ENCODE assay signal across 9 cellular contexts in the genomic region with DNA sequence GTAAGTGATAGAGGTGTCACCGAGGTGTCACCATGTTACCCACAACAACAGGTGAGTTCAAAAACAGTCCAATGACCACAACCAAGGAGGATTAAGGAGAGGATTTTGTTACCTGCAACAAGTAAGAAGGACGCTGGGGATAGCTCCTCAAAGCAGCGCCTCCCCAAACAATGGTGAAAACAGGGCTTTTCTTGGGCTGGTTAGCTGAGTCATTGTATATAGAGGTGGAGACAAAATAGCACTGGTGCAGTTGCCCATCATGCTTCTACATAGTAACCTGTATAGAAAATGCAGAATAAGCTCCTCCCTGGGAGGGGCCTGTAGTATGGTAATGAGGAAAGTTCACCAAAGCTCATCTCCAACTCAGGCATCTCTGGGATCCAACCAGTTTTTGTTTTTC.
"Had no signal": no experiment of that assay in that cellular context is flagged by ENCODE, and none has a peak within 500 bp of the region (broad histone marks: within the 10 kb centered on the region; RNA-seq: fewer than 3 reads in every experiment).

No MANE protein-coding gene starts in this region.

- H3K9me3 ChIP-seq: tibial artery, vagina had no signal

- H3K4me3 ChIP-seq: tibial artery, vagina had no signal

- H3K4me3 Mint-ChIP-seq: activated naive CD4-positive, alpha-beta T cell treated with anti-CD3 and anti-CD28 coated beads, Interleukin-2, amount 10 ng/mL, durations not matched to agents 7 days and 5 days; activated T-cell treated with anti-CD3 and anti-CD28 coated beads, Interleukin-2, amount 50 U/mL, for 24 hours; memory B cell; naive thymus-derived CD8-positive, alpha-beta T cell had no signal

- H3K27ac ChIP-seq: tibial artery, vagina had no signal

- H3K36me3 ChIP-seq: tibial artery, vagina had no signal

- H3K27ac Mint-ChIP-seq: activated naive CD4-positive, alpha-beta T cell treated with anti-CD3 and anti-CD28 coated beads, Interleukin-2, amount 10 ng/mL, durations not matched to agents 7 days and 5 days; activated T-cell treated with anti-CD3 and anti-CD28 coated beads, Interleukin-2, amount 50 U/mL, for 24 hours; memory B cell; naive thymus-derived CD8-positive, alpha-beta T cell had no signal

- H3K36me3 Mint-ChIP-seq: activated naive CD4-positive, alpha-beta T cell treated with anti-CD3 and anti-CD28 coated beads, Interleukin-2, amount 10 ng/mL, durations not matched to agents 7 days and 5 days; memory B cell; naive thymus-derived CD8-positive, alpha-beta T cell had no signal

- H3K4me1 Mint-ChIP-seq: activated naive CD4-positive, alpha-beta T cell treated with anti-CD3 and anti-CD28 coated beads, Interleukin-2, amount 10 ng/mL, durations not matched to agents 7 days and 5 days; memory B cell; naive thymus-derived CD8-positive, alpha-beta T cell had no signal

- H3K4me1 ChIP-seq: vagina had no signal

- H3K27me3 Mint-ChIP-seq: activated naive CD4-positive, alpha-beta T cell treated with anti-CD3 and anti-CD28 coated beads, Interleukin-2, amount 10 ng/mL, durations not matched to agents 7 days and 5 days; activated T-cell treated with anti-CD3 and anti-CD28 coated beads, Interleukin-2, amount 50 U/mL, for 24 hours; memory B cell had no signal

- FAIRE-seq: astrocyte had no signal

- H3K9me3 Mint-ChIP-seq: activated naive CD4-positive, alpha-beta T cell treated with anti-CD3 and anti-CD28 coated beads, Interleukin-2, amount 10 ng/mL, durations not matched to agents 7 days and 5 days; activated T-cell treated with anti-CD3 and anti-CD28 coated beads, Interleukin-2, amount 50 U/mL, for 24 hours; memory B cell; naive thymus-derived CD8-positive, alpha-beta T cell had no signal

- H3K27me3 ChIP-seq: tibial artery, vagina had no signal

- DNase-seq: stimulated activated CD4-positive, alpha-beta T cell treated with anti-CD3 and anti-CD28 coated beads, Interleukin-15, amount 100 ng/mL, for 24 hours; stimulated activated CD4-positive, alpha-beta T cell treated with anti-CD3 and anti-CD28 coated beads, Interleukin-4, amount 100 ng/mL, for 1 hour; tibial artery had no signal
